ENCODE assay signal across 15 cellular contexts in the genomic region with DNA sequence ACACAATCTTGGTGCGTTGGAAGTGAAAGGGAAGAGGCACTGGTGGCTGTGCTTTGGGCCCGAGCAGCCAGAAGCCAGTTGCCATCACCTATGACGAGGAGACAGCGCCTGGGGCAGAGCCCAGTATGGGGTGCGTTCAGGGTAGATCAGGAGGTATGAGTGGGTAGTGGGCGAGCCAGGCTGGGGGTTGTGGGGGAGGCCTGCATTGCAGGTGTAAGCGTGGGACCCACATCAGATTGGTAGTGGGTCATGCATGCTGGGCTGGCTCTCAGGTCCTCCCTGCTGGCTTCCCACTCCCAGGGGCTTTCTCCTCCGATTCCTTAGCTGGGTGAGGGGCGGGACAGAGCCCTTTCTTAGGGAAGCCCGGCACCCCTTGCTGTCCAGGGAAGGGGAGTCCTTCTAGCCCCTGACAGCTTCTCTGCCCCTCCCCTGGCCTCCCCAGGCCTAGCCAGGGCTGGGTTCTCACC. TPM values are rescaled to one million over a fixed set of nuclear protein-coding genes. Genes with fewer than 3 reads are reported as not detected.
A peak's percentile ranks its signal among the peaks of the same experiment; 100 is the strongest.
DNase-seq lines count a peak whose midpoint lies in the region; ATAC-seq and TF ChIP-seq lines count a peak whose summit lies in the region.
"Had no signal": no experiment of that assay in that cellular context is flagged by ENCODE, and none has a peak within 500 bp of the region (broad histone marks: within the 10 kb centered on the region; RNA-seq: fewer than 3 reads in every experiment).

No MANE protein-coding gene starts in this region.

- peak overlapping the region; percentile 97 for H3K27ac Mint-ChIP-seq in activated naive CD4-positive, alpha-beta T cell treated with anti-CD3 and anti-CD28 coated beads, Interleukin-2, amount 10 ng/mL, durations not matched to agents 7 days and 5 days
- H3K27ac Mint-ChIP-seq: nephron had no signal

- H3K9ac ChIP-seq in BLaER1, result peak overlapping the region; percentile 39; the same call in 1 of the 2 replicates

- no peak for TF ChIP-seq POLR2A in Peyer's patch (IDR thresholded peaks at IDR 0.05)
- TF ChIP-seq POLR2A in heart left ventricle (IDR thresholded peaks at IDR 0.05), result no peak

- H3K9me3 Mint-ChIP-seq in activated naive CD4-positive, alpha-beta T cell treated with anti-CD3 and anti-CD28 coated beads, Interleukin-2, amount 10 ng/mL, durations not matched to agents 7 days and 5 days, result no peaks in the 10 kb centered on the region
- H3K9me3 Mint-ChIP-seq: nephron had no signal

- TF ChIP-seq CTCF in Peyer's patch (IDR thresholded peaks at IDR 0.05) (no peak), psoas muscle (IDR thresholded peaks at IDR 0.05) (no peak), heart left ventricle (IDR thresholded peaks at IDR 0.05) (no peak)

- ATAC-seq in psoas muscle, result no peak
- no peak for ATAC-seq in heart left ventricle

- 68 to 84% (median 74%) methylated on average over 9 to 10 of the region's 10 CpGs for WGBS in psoas muscle, 3 donors
- WGBS in heart left ventricle, 4 donors, result 85 to 89% (median 86%) methylated on average over 7 to 10 of the region's 10 CpGs

- H3K27ac ChIP-seq in BLaER1 (peak overlapping the region; percentile 82), Peyer's patch (peak overlapping the region; percentile 81 to 97 (median 90)), psoas muscle (peak overlapping the region; percentile 23), heart left ventricle (peak overlapping the region in 1 of 12 donors; percentile 87), substantia nigra (ENCODE audit: low read depth, low read length, poor library complexity, severe bottlenecking) (no peak overlapping the region), caudate nucleus (ENCODE audit: low read depth, low read length) (no peak overlapping the region)
- H3K27ac ChIP-seq: SK-N-MC had no signal

- peak overlapping the region; percentile 55; the same call in 1 of the 2 replicates for H3K4me3 ChIP-seq in BLaER1
- H3K4me3 ChIP-seq in Peyer's patch, result peak overlapping the region in 2 of 4 donors; percentile 47 to 57
- H3K4me3 ChIP-seq in psoas muscle, result no peak overlapping the region
- H3K4me3 ChIP-seq in heart left ventricle, result peak overlapping the region in 1 of 12 donors; percentile 55
- H3K4me3 ChIP-seq: SK-N-MC had no signal

- intact Hi-C loops in psoas muscle (cut with DNase I) (loop anchor here (10.0 kb wide), 2 partner anchors 65 to 125 kb away; partner anchors contain the start of gene TRAPPC14 (in 1 of the 2)), heart left ventricle (cut with DNase I) (loop anchor here in 7 of 10 donors (2.0 to 10.0 kb wide), 5 partner anchors 82 to 225 kb away; no protein-coding TSS in a partner anchor)

- peak overlapping the region; percentile 87 for H3K4me3 Mint-ChIP-seq in activated naive CD4-positive, alpha-beta T cell treated with anti-CD3 and anti-CD28 coated beads, Interleukin-2, amount 10 ng/mL, durations not matched to agents 7 days and 5 days
- H3K4me3 Mint-ChIP-seq: nephron had no signal

- H3K27me3 ChIP-seq in BLaER1 (no peaks in the 10 kb centered on the region), Peyer's patch (no peaks in the 10 kb centered on the region), psoas muscle (ENCODE audit: insufficient read depth in 3 of 3, low read length in 2 of 3) (no peaks in the 10 kb centered on the region), heart left ventricle (no peaks in the 10 kb centered on the region)

- H3K9me3 ChIP-seq in BLaER1, result no peaks in the 10 kb centered on the region
- H3K9me3 ChIP-seq in Peyer's patch, result no peaks in the 10 kb centered on the region
- no peaks in the 10 kb centered on the region for H3K9me3 ChIP-seq in psoas muscle
- no peaks in the 10 kb centered on the region for H3K9me3 ChIP-seq in heart left ventricle

- H3K4me2 ChIP-seq in BLaER1, result peak overlapping the region; percentile 89

- H3K36me3 Mint-ChIP-seq in activated naive CD4-positive, alpha-beta T cell treated with anti-CD3 and anti-CD28 coated beads, Interleukin-2, amount 10 ng/mL, durations not matched to agents 7 days and 5 days, result peaks cover 40% of the 10 kb centered on the region

- CTCF ChIA-PET in activated naive CD4-positive, alpha-beta T cell treated with anti-CD3 and anti-CD28 coated beads, Interleukin-2, amount 10 ng/mL, durations not matched to agents 7 days and 5 days (lab: Charles Lee), result interaction anchor here (3.2 to 3.5 kb wide), 2 partner anchors 30 to 87 kb away, joined by 30 to 37 read pairs; no protein-coding TSS in a partner anchor

- DNase-seq in Peyer's patch (no peak), psoas muscle (no peak), heart left ventricle (no peak), NCI-H1930 (lab: John Stamatoyannopoulos, UW) (no peak), substantia nigra (lab: John Stamatoyannopoulos, UW) (no peak), caudate nucleus (lab: John Stamatoyannopoulos, UW) (no peak)
- DNase-seq in activated naive CD4-positive, alpha-beta T cell treated with anti-CD3 and anti-CD28 coated beads, Interleukin-2, amount 10 ng/mL, durations not matched to agents 7 days and 5 days, result peak; percentile 47
- DNase-seq: NCI-H1105 treated with DMSO at 0.1 percent for 48 hours, NCI-H774 had no signal

- H3K27me3 Mint-ChIP-seq in activated naive CD4-positive, alpha-beta T cell treated with anti-CD3 and anti-CD28 coated beads, Interleukin-2, amount 10 ng/mL, durations not matched to agents 7 days and 5 days, result no peaks in the 10 kb centered on the region

- no peaks in the 10 kb centered on the region for H4K20me1 ChIP-seq in BLaER1

- H3K36me3 ChIP-seq in BLaER1, result peaks cover 16% of the 10 kb centered on the region; the same call in 1 of the 2 replicates
- peaks cover 0 to 15% (median 0%) of the 10 kb centered on the region in 3 donors for H3K36me3 ChIP-seq in Peyer's patch
- H3K36me3 ChIP-seq in psoas muscle (ENCODE audit: insufficient read depth in 1 of 2, low read depth in 1 of 2), result peaks cover 0 to 55% of the 10 kb centered on the region in 2 donors
- peaks cover 0 to 9% (median 0%) of the 10 kb centered on the region in 9 donors for H3K36me3 ChIP-seq in heart left ventricle

- H3K4me1 Mint-ChIP-seq in activated naive CD4-positive, alpha-beta T cell treated with anti-CD3 and anti-CD28 coated beads, Interleukin-2, amount 10 ng/mL, durations not matched to agents 7 days and 5 days, result peaks cover 74% of the 10 kb centered on the region

- H3K4me1 ChIP-seq in BLaER1 (peaks cover 73% of the 10 kb centered on the region), Peyer's patch (peaks cover 0 to 12% (median 3%) of the 10 kb centered on the region in 4 donors), psoas muscle (peaks cover 8% of the 10 kb centered on the region), heart left ventricle (peaks cover 0 to 13% (median 0%) of the 10 kb centered on the region in 12 donors)

RNA-seq across cellular contexts. Expression of gene PVRIG, which starts 0.4 kb away (rescaled TPM):
- total RNA-seq in Peyer's patch (1 to 10 TPM; 3.7 to 8.3 (median 5.1) TPM), psoas muscle (under 1 TPM in 1 of 4 donors, not detected in 3; 0.61 TPM), heart left ventricle (1 to 10 TPM in 1 of 9 donors, under 1 TPM in 2, not detected in 6; 0.63 to 2.7 (median 0.97) TPM)
- polyA plus RNA-seq in psoas muscle (under 1 TPM; 0.05 to 0.14 (median 0.06) TPM), heart left ventricle (under 1 TPM; 0.08 to 0.11 TPM)
- total RNA-seq: cardiac septum, Daoy had no signal
- polyA plus RNA-seq: AG04450 had no signal

RNA-seq across cellular contexts. Expression of gene STAG3, which starts 41.6 kb away (rescaled TPM):
- total RNA-seq in Peyer's patch (10 to 100 TPM in 1 of 4 donors, 1 to 10 TPM in 2, not detected in 1; 2.1 to 62.7 (median 3.5) TPM), psoas muscle (under 1 TPM; 0.25 to 0.82 (median 0.47) TPM), heart left ventricle (1 to 10 TPM in 2 of 9 donors, under 1 TPM in 6, not detected in 1; 0.09 to 1.3 (median 0.58) TPM)
- polyA plus RNA-seq in psoas muscle (under 1 TPM; 0.18 to 0.86 (median 0.51) TPM), heart left ventricle (under 1 TPM; 0.11 to 0.88 TPM)

RNA-seq across cellular contexts. Expression of gene GPC2, which starts 42.1 kb away (rescaled TPM):
- total RNA-seq in Peyer's patch, result 10 to 100 TPM in 1 of 4 donors, 1 to 10 TPM in 2, not detected in 1; 3.8 to 16.5 (median 6.7) TPM
- under 1 TPM; 0.16 to 0.77 (median 0.36) TPM for total RNA-seq in psoas muscle
- under 1 TPM; 0.30 to 0.38 (median 0.33) TPM for polyA plus RNA-seq in psoas muscle
- total RNA-seq in heart left ventricle, result 1 to 10 TPM in 2 of 9 donors, under 1 TPM in 5, not detected in 2; 0.27 to 1.1 (median 0.50) TPM
- under 1 TPM; 0.50 to 0.76 TPM for polyA plus RNA-seq in heart left ventricle

RNA-seq across cellular contexts. Expression of gene GAL3ST4, which starts 50.9 kb away (rescaled TPM):
- 1 to 10 TPM in 2 of 4 donors, under 1 TPM in 1, not detected in 1; 0.53 to 4.1 (median 2.1) TPM for total RNA-seq in Peyer's patch
- total RNA-seq in psoas muscle, result 1 to 10 TPM in 2 of 4 donors, under 1 TPM in 2; 0.23 to 3.8 (median 0.95) TPM
- polyA plus RNA-seq in psoas muscle, result under 1 TPM; 0.45 to 0.57 (median 0.52) TPM
- 1 to 10 TPM in 7 of 9 donors, under 1 TPM in 2; 0.67 to 9.0 (median 1.6) TPM for total RNA-seq in heart left ventricle
- polyA plus RNA-seq in heart left ventricle, result 1 to 10 TPM in 1 of 2 donors, under 1 TPM in 1; 0.80 to 1.3 TPM

Comparison
In these comparisons a context has a peak if more than half of its experiments do, and no peak if none do; other contexts are left out.
1. H3K27ac ChIP-seq: peak in BLaER1 (single experiment), Peyer's patch (4 of 4) and psoas muscle (single experiment); none in substantia nigra (single experiment) and caudate nucleus (single experiment).